ENCODE assay signal across 21 cellular contexts in genomic region chr2:214545881-214546280, GRCh38.
"Had no signal": no experiment of that assay in that cellular context is flagged by ENCODE, and none has a peak within 500 bp of the region (broad histone marks: within the 10 kb centered on the region; RNA-seq: fewer than 3 reads in every experiment).

No MANE protein-coding gene starts in this region.

- ATAC-seq: HepG2, K562 had no signal

- H3K9me3 ChIP-seq: SK-N-SH had no signal

- DNase-seq: Kasumi-1, MM.1S, NCI-H1092 treated with DMSO at 0.1 percent for 48 hours, NCI-H1436, NCI-H187, NCI-H2029, NCI-H2081 treated with DMSO at 0.1 percent for 48 hours, NCI-H2171, NCI-H226, NCI-H446, NCI-H510A, NCI-H524 treated with DMSO at 0.1 percent for 48 hours, NCI-H69, NCI-H774, RPMI8226, SHP77, SK-N-SH had no signal

- FAIRE-seq: HepG2, K562, RCC 7860 had no signal

- H3K4me2 ChIP-seq: KMS-11, SK-N-SH had no signal

- H3K27ac ChIP-seq: KMS-11 had no signal

- H3K4me3 ChIP-seq: K562 had no signal

- H3K9ac ChIP-seq: KMS-11, SK-N-SH had no signal
